ENCODE assay signal across 11 cellular contexts in the genomic region with DNA sequence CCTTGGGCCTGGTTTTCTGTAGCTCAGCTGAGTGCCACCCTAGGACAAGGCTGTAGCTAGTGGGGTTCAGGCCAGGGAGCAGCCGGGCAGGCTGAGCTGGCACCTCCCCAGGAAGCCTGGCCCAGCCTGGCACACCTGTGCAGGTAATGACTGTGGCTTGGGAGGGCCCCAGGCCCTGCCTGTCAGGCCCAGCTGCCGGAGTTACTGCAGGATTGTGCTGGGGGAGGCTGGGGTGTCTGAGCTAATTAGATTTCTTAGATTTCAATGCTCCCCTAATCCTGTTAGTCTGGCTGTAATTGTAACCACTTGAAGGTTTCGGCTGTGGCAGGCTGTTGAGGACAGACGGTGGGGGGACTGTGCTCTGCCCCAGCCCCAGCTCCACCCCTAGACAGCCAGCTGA. TPM values are rescaled to one million over a fixed set of nuclear protein-coding genes. Genes with fewer than 3 reads are reported as not detected.
DNase-seq lines count a peak whose midpoint lies in the region; ATAC-seq and TF ChIP-seq lines count a peak whose summit lies in the region.
"Had no signal": no experiment of that assay in that cellular context is flagged by ENCODE, and none has a peak within 500 bp of the region (broad histone marks: within the 10 kb centered on the region; RNA-seq: fewer than 3 reads in every experiment).

No MANE protein-coding gene starts in this region.

- no peak overlapping the region for H3K14ac ChIP-seq in IMR-90 (replicated peaks; ENCODE audit: low read depth, low read length)

- WGBS in IMR-90 (ENCODE audit: extremely low coverage in 2 of 2, insufficient read length in 1 of 2), 2 experiments, result no CpG with 5 or more reads among the region's 4 CpGs
- 33 to 92% (median 52%) methylated on average over 2 to 4 of the region's 4 CpGs for WGBS in spleen, 5 donors

- DNase-seq in IMR-90 (no peak), left lung (peak in 1 of 2 donors; percentile 83), spleen (no peak), GDM1 (lab: John Stamatoyannopoulos, UW) (no peak)
- no peak for DNase-seq in activated naive CD4-positive, alpha-beta T cell treated with anti-CD3 and anti-CD28 coated beads, Interleukin-2, amount 10 ng/mL, durations not matched to agents 7 days and 5 days
- DNase-seq: activated CD4-positive, alpha-beta T cell treated with anti-CD3 and anti-CD28 coated beads for 48 hours; Caco-2; NCI-H748 treated with DMSO at 0.1 percent for 48 hours had no signal

- no peak overlapping the region for H3K4me3 Mint-ChIP-seq in activated naive CD4-positive, alpha-beta T cell treated with anti-CD3 and anti-CD28 coated beads, Interleukin-2, amount 10 ng/mL, durations not matched to agents 7 days and 5 days

- dilution Hi-C loops in IMR-90 (cut with HindIII; ENCODE audit: low sequenced_read_pairs, unreplicated experiment), result no loop called here

- intact Hi-C loops in IMR-90 (cut with micrococcal nuclease) (loop anchor here (5.0 kb wide), 3 partner anchors 38 to 103 kb away; no protein-coding TSS in a partner anchor), left lung (cut with DNase I) (loop anchor here (5.0 to 10.0 kb wide), 3 partner anchors 70 to 118 kb away; no protein-coding TSS in a partner anchor), spleen (cut with DNase I; ENCODE audit: low total_unique reads) (no loop called here)

- no peak overlapping the region for H3K18ac ChIP-seq in IMR-90 (ENCODE audit: low read depth, low read length)

- H3K9me3 ChIP-seq in IMR-90 (ENCODE audit: control insufficient read depth, insufficient read depth, low read length) (no peaks in the 10 kb centered on the region), left lung (no peaks in the 10 kb centered on the region), spleen (no peaks in the 10 kb centered on the region)
- H3K9me3 ChIP-seq: Caco-2 had no signal

- H3K56ac ChIP-seq in IMR-90 (ENCODE audit: extremely low read depth, insufficient read depth, low read length), result no peak overlapping the region

- no peaks in the 10 kb centered on the region for H3K9me3 Mint-ChIP-seq in activated naive CD4-positive, alpha-beta T cell treated with anti-CD3 and anti-CD28 coated beads, Interleukin-2, amount 10 ng/mL, durations not matched to agents 7 days and 5 days

- no peak overlapping the region for H2AFZ ChIP-seq in IMR-90 (replicated peaks; ENCODE audit: low read length, poor library complexity)

- peaks cover 95% of the 10 kb centered on the region for H4K20me1 ChIP-seq in IMR-90 (ENCODE audit: insufficient read depth, low read length)

- H3K4me1 Mint-ChIP-seq in activated naive CD4-positive, alpha-beta T cell treated with anti-CD3 and anti-CD28 coated beads, Interleukin-2, amount 10 ng/mL, durations not matched to agents 7 days and 5 days, result peaks cover 18% of the 10 kb centered on the region

- BruUV-seq in IMR-90 (replicated peaks; lab: Mats Ljungman, UMichigan), result no TSS peak

- CTCF ChIA-PET in IMR-90 (lab: Yijun Ruan, JAX), result no interaction called here
- CTCF ChIA-PET in activated naive CD4-positive, alpha-beta T cell treated with anti-CD3 and anti-CD28 coated beads, Interleukin-2, amount 10 ng/mL, durations not matched to agents 7 days and 5 days (lab: Charles Lee), result interaction anchor here (2.7 kb wide), 1 partner anchor 120 kb away, joined by 8 read pairs; no protein-coding TSS in a partner anchor

- peaks cover 4 to 80% of the 10 kb centered on the region in 2 experiments; a peak in 2 of 4 replicates for H3K79me1 ChIP-seq in IMR-90 (ENCODE audit: low read depth in 1 of 2, low read length in 2 of 2)

- no peak overlapping the region for H2BK5ac ChIP-seq in IMR-90 (ENCODE audit: low read depth, low read length, poor library complexity, severe bottlenecking)

- no peak overlapping the region for H2BK120ac ChIP-seq in IMR-90 (ENCODE audit: low read depth, low read length)

- H3K27me3 ChIP-seq in IMR-90 (ENCODE audit: control insufficient read depth, insufficient read depth, low read length) (no peaks in the 10 kb centered on the region), left lung (no peaks in the 10 kb centered on the region), spleen (replicated peaks in 1 of 7) (peaks cover 0 to 29% (median 3%) of the 10 kb centered on the region in 7 donors)

- TF ChIP-seq POLR2A in IMR-90 (IDR thresholded peaks at IDR 0.05; ENCODE audit: low read depth, low read length), result no peak
- TF ChIP-seq POLR2A in spleen (IDR thresholded peaks at IDR 0.05), result no peak

- H3K9ac ChIP-seq in IMR-90 (ENCODE audit: low read depth, low read length), result no peak overlapping the region

- no peak overlapping the region for H4K91ac ChIP-seq in IMR-90 (ENCODE audit: insufficient read depth, low read depth, low read length)

- in situ Hi-C loops in IMR-90 (cut with MboI; ENCODE audit: low sequenced_read_pairs), result loop anchor here (5.0 to 10.0 kb wide), 2 partner anchors 63 to 1030 kb away; no protein-coding TSS in a partner anchor

- H3K36me3 ChIP-seq in IMR-90 (ENCODE audit: control insufficient read depth, insufficient read depth, low read length) (no peaks in the 10 kb centered on the region; the same call in 1 of the 2 replicates), left lung (no peaks in the 10 kb centered on the region), spleen (no peaks in the 10 kb centered on the region)

- H3K9me1 ChIP-seq in IMR-90 (ENCODE audit: insufficient read depth, low read length), result peaks cover 60% of the 10 kb centered on the region

- H3K36me3 Mint-ChIP-seq in activated naive CD4-positive, alpha-beta T cell treated with anti-CD3 and anti-CD28 coated beads, Interleukin-2, amount 10 ng/mL, durations not matched to agents 7 days and 5 days, result peaks cover 6% of the 10 kb centered on the region

- H2BK20ac ChIP-seq in IMR-90 (ENCODE audit: low read depth, low read length), result no peak overlapping the region

- no peak overlapping the region for H4K8ac ChIP-seq in IMR-90 (ENCODE audit: low read depth in 2 of 2, low read length in 2 of 2)

- no peak overlapping the region for H2BK15ac ChIP-seq in IMR-90 (ENCODE audit: low read depth, low read length)

- no peak overlapping the region for H4K5ac ChIP-seq in IMR-90 (ENCODE audit: low read depth, low read length)

- POLR2A ChIA-PET in IMR-90 (lab: Charles Lee; ENCODE audit: unreplicated experiment), result no interaction called here

- H3K27ac ChIP-seq in IMR-90 (ENCODE audit: insufficient read depth, low read length) (no peak overlapping the region), left lung (no peak overlapping the region), spleen (peak overlapping the region in 7 of 8 donors; percentile 13 to 96 (median 94))

- H3K27ac Mint-ChIP-seq in activated naive CD4-positive, alpha-beta T cell treated with anti-CD3 and anti-CD28 coated beads, Interleukin-2, amount 10 ng/mL, durations not matched to agents 7 days and 5 days, result no peak overlapping the region

- H3K4me3 ChIP-seq in IMR-90 (ENCODE audit: insufficient read depth, low read depth, low read length), result no peak overlapping the region
- no peak overlapping the region for H3K4me3 ChIP-seq in left lung
- H3K4me3 ChIP-seq in spleen, result peak overlapping the region in 2 of 8 donors; percentile 75 to 76
- H3K4me3 ChIP-seq: skin epidermis had no signal

- peaks cover 66% of the 10 kb centered on the region for H3K4me1 ChIP-seq in IMR-90 (ENCODE audit: control insufficient read depth, insufficient read depth, low read length)
- peaks cover 67 to 92% of the 10 kb centered on the region in 2 donors for H3K4me1 ChIP-seq in left lung
- H3K4me1 ChIP-seq in spleen, result peaks cover 52 to 100% (median 86%) of the 10 kb centered on the region in 6 donors

- no peak for TF ChIP-seq CTCF in IMR-90 (conservative IDR thresholded peaks at IDR 0.05; ENCODE audit: low read depth, low read length)
- no peak for TF ChIP-seq CTCF in left lung (IDR thresholded peaks at IDR 0.05)
- TF ChIP-seq CTCF in spleen (IDR thresholded peaks at IDR 0.05 in 8 of 11, conservative IDR thresholded peaks at IDR 0.05 in 3 of 11), result no peak

- no peak overlapping the region; the same call in 1 of the 2 replicates for H3K4me2 ChIP-seq in IMR-90 (ENCODE audit: low read depth, low read length)

- H2AK5ac ChIP-seq in IMR-90 (ENCODE audit: low read depth, low read length), result no peak overlapping the region; the same call in none of the 2 replicates

- peaks cover 48% of the 10 kb centered on the region for H3K27me3 Mint-ChIP-seq in activated naive CD4-positive, alpha-beta T cell treated with anti-CD3 and anti-CD28 coated beads, Interleukin-2, amount 10 ng/mL, durations not matched to agents 7 days and 5 days

- TF ChIP-seq RAD21 in IMR-90 (IDR thresholded peaks at IDR 0.05; ENCODE audit: low read length), result no peak

- H2AK9ac ChIP-seq in IMR-90 (replicated peaks; ENCODE audit: low read depth, low read length, poor library complexity), result no peak overlapping the region

- H3K4ac ChIP-seq in IMR-90 (ENCODE audit: low read depth, low read length), result no peak overlapping the region

- ATAC-seq in IMR-90 (ENCODE audit: low read depth) (no peak), SK-N-SH treated with all-trans-retinoic acid at 6 μM for 48 hours (no peak), left lung (peak; percentile 4), HG03571 (IDR thresholded peaks at IDR 0.05; ENCODE audit: unreplicated experiment) (no peak)

- H3K23ac ChIP-seq in IMR-90 (ENCODE audit: low read depth, low read length), result 0 out of 2 replicates have a peak overlapping the region, but pooled peaks have one; percentile 7

TF ChIP-seq in IMR-90, 13 proteins besides CTCF, POLR2A, EP300 and RAD21 (continues in another document):
- no peak for TF ChIP-seq CHD1 (IDR thresholded peaks at IDR 0.05; ENCODE audit: low read depth, low read length)

TF ChIP-seq in SK-N-SH treated with all-trans-retinoic acid at 6 μM for 48 hours, 23 proteins besides CTCF, POLR2A, EP300 and RAD21 (continues in another document):
- peak; percentile 52 for TF ChIP-seq TCF4 (CRISPR knock-in tag; IDR thresholded peaks at IDR 0.05; ENCODE audit: borderline replicate concordance)
- TF ChIP-seq CSDC2 (CRISPR knock-in tag; IDR thresholded peaks at IDR 0.05), result no peak

RNA-seq across cellular contexts. Expression of a gene that starts 6.0 kb away (rescaled TPM):
- total RNA-seq in IMR-90 (2012; rRNA removed) (6.6 and 6.7 TPM in 2 replicates), left lung (10 to 100 TPM; 63.1 to 80.2 TPM), spleen (100 to 1,000 TPM; 117 to 210 (median 129) TPM)
- polyA plus RNA-seq in IMR-90 (2012; rRNA removed) (43.2 and 48.7 TPM in 2 replicates), spleen (10 to 100 TPM; 10.7 to 29.7 (median 11.8) TPM)
- polyA plus RNA-seq in IMR-90 (2012; cell fraction: cytosol; rRNA removed), result 39.5 and 51.2 TPM in 2 replicates
- polyA plus RNA-seq in IMR-90 (2012; cell fraction: nucleus; rRNA removed; ENCODE audit: low replicate concordance), result 57.0 and 113 TPM in 2 replicates

Comparison
In these comparisons a context has a peak if more than half of its experiments do, and no peak if none do; other contexts are left out.
1. H3K27ac ChIP-seq: peak in spleen (7 of 8); none in IMR-90 (single experiment) and left lung (0 of 2).